Comparison of ENCODE assay signal across 8 cellular contexts in the genomic region with DNA sequence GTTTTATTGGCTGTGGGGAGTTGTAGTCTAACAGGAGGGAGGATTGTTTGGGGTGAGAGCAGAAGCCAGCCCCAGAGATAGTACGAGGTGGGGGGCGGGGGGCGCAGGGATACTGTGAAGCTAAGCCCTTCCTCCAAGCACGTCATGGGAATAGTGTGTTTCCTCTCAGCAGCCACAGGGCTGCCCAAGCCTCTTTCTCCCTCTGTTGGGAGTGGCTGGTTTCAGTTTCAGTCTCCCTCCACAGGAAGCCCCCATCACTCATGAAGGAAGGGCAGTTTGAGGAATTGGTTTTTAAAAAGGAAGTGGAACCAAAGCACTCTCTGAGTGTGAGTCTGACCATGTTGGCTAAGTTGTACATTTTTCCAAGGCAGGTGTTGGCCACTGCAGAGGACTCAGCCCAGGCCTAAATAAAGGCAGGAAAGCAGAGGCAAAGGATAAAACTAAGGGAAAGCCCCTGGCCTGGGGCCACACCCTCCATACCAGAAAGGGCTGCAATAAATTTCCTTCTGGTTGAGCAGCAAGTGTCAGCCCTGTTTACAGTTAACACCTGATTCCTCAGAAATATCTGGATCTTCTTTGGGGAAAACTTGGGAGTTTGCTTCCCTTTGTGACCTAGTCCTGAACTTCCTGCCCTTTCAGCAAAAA. TPM values are rescaled to one million over a fixed set of nuclear protein-coding genes. Genes with fewer than 3 reads are reported as not detected.
DNase-seq lines count a peak whose midpoint lies in the region; ATAC-seq, FAIRE-seq and TF ChIP-seq lines count a peak whose summit lies in the region.

No MANE protein-coding gene starts in this region.

- FAIRE-seq in GM18507 (lab: Jason Lieb, UNC): peak; percentile 94

- no peak for DNase-seq in GM18507 (ENCODE audit: extremely low spot score, insufficient read length, low read depth)
- peak; percentile 79 to 82 for DNase-seq in SJSA1 (ENCODE audit: low read depth in 1 of 2, low spot score in 2 of 2)
- peak; percentile 55 for DNase-seq in astrocyte of the cerebellum (ENCODE audit: low read depth)
- DNase-seq in iPS-NIHi11 (ENCODE audit: low spot score): peak; percentile 44
- peak in 2 of 3 experiments; percentile 22 to 43 for DNase-seq in stimulated activated CD4-positive, alpha-beta T cell treated with anti-CD3 and anti-CD28 coated beads, TNF-alpha, amount 100 ng/mL, for 4 hours (ENCODE audit: low read depth in 3 of 3)

- peak; percentile 31 for TF ChIP-seq CTCF in astrocyte of the cerebellum (IDR thresholded peaks at IDR 0.05; ENCODE audit: low read depth, low read length, missing control alignments)

- peaks cover 80% of the 10 kb centered on the region for H3K36me3 ChIP-seq in SJSA1

- H3K27me3 ChIP-seq in SJSA1 (replicated peaks): no peaks in the 10 kb centered on the region

- H3K4me3 ChIP-seq in SJSA1 (no peak overlapping the region), astrocyte of the cerebellum (ENCODE audit: low read depth, low read length) (no peak overlapping the region)

- no peaks in the 10 kb centered on the region for H3K9me3 ChIP-seq in SJSA1 (replicated peaks)

- ATAC-seq in HG03066 (IDR thresholded peaks at IDR 0.05; ENCODE audit: low read depth, unreplicated experiment): peak; percentile 37
- no peak for ATAC-seq in HG03439 (IDR thresholded peaks at IDR 0.05; ENCODE audit: unreplicated experiment)
- no peak for ATAC-seq in HG03097 (IDR thresholded peaks at IDR 0.05; ENCODE audit: low FRiP score, unreplicated experiment)

- in situ Hi-C loops in astrocyte of the cerebellum (cut with HindIII; ENCODE audit: low sequenced_read_pairs): no loop called here

- H3K4me1 ChIP-seq in SJSA1 (replicated peaks): peaks cover 41% of the 10 kb centered on the region

- peak overlapping the region; percentile 49 for H3K27ac ChIP-seq in SJSA1

RNA-seq across cellular contexts. Expression of a gene that starts 3.2 kb away (rescaled TPM):
- 37.6 and 56.2 TPM in 2 replicates for total RNA-seq in SJSA1 (2014; rRNA removed; shearing (Covaris generic))

RNA-seq across cellular contexts. Expression of a gene that starts 3.2 kb away (rescaled TPM):
- 456 and 457 TPM in 2 replicates for total RNA-seq in SJSA1 (2014; rRNA removed; shearing (Covaris generic))

RNA-seq across cellular contexts. Expression of a gene that starts 11.3 kb away (rescaled TPM):
- 121 and 296 TPM in 2 replicates for total RNA-seq in SJSA1 (2014; rRNA removed; shearing (Covaris generic))

RNA-seq across cellular contexts. Expression of a gene that starts 51.1 kb away (rescaled TPM):
- total RNA-seq in SJSA1 (2014; rRNA removed; shearing (Covaris generic)): 360 and 397 TPM in 2 replicates

RNA-seq across cellular contexts. Expression of a gene that starts 57.4 kb away (rescaled TPM):
- total RNA-seq in SJSA1 (2014; rRNA removed; shearing (Covaris generic)): 1.6 TPM in 1 of 2 replicates, not detected in the other
